ENCODE assay signal across 30 cellular contexts in the genomic region with DNA sequence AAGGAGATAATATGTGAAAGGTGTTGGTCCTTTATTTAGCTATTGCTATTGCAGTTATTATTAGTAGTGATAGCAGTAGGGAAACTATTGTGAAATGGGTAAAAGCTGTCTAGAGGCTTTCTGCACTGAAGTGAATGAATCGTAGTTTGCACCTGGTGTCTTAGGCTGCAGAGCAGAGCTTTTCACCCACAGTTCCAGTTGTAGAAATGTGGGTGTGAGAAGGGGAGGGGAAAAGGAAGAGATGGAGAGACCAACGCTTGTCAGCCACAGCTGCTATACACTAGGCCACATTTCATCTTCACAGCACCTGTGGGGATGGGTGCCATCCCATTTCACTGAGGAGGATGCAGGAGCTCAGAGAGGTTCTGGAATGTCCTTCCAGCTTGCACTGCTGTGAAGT. TPM values are rescaled to one million over a fixed set of nuclear protein-coding genes. Genes with fewer than 3 reads are reported as not detected.
"Had no signal": no experiment of that assay in that cellular context is flagged by ENCODE, and none has a peak within 500 bp of the region (broad histone marks: within the 10 kb centered on the region; RNA-seq: fewer than 3 reads in every experiment).

No MANE protein-coding gene starts in this region.

- H3K4me2 ChIP-seq: smooth muscle cell had no signal

- ATAC-seq: activated T-cell treated with anti-CD3 and anti-CD28 coated beads, Interleukin-2, amount 50 U/mL, for 72 hours; upper lobe of right lung had no signal

- DNase-seq: activated CD4-positive, alpha-beta T cell treated with anti-CD3 and anti-CD28 coated beads for 4 hours; activated CD4-positive, alpha-beta T cell treated with anti-CD3 and anti-CD28 coated beads, Interleukin-2, amount 50 U/mL, for 4 hours; activated naive CD4-positive, alpha-beta T cell; activated T-cell treated with anti-CD3 and anti-CD28 coated beads for 4 hours; activated T-cell treated with anti-CD3 and anti-CD28 coated beads, Interleukin-2, amount 50 U/mL, for 72 hours; effector CD8-positive, alpha-beta T cell; erythroblast; glutamatergic neuron; left cardiac atrium; left ventricle myocardium superior; naive B cell; ovary; retina; sigmoid colon; stimulated activated CD4-positive, alpha-beta T cell treated with anti-CD3 and anti-CD28 coated beads, Interleukin-15, amount 100 ng/mL, for 24 hours; stimulated activated CD4-positive, alpha-beta T cell treated with anti-CD3 and anti-CD28 coated beads, Interleukin-2, amount 100 ng/mL, for 24 hours; stimulated activated naive CD4-positive, alpha-beta T cell; tibial artery; upper lobe of right lung had no signal

- H3K27ac ChIP-seq: ovary, prostate gland, sigmoid colon, suprapubic skin, tibial artery, upper lobe of right lung, VCaP had no signal

- H3K27me3 ChIP-seq: gastrocnemius medialis, ovary, sigmoid colon, suprapubic skin, tibial artery, upper lobe of right lung had no signal

- H3K4me1 ChIP-seq: gastrocnemius medialis, prostate gland, sigmoid colon, suprapubic skin, tibial artery, upper lobe of right lung had no signal

- FAIRE-seq: bronchial epithelial cell, colon, keratinocyte had no signal

- H3K9me3 ChIP-seq: gastrocnemius medialis, ovary, prostate gland, sigmoid colon, suprapubic skin, tibial artery, upper lobe of right lung had no signal

- H3K36me3 ChIP-seq: gastrocnemius medialis, ovary, prostate gland, sigmoid colon, suprapubic skin, tibial artery, upper lobe of right lung had no signal

- H3K4me3 ChIP-seq: gastrocnemius medialis, ovary, prostate gland, sigmoid colon, smooth muscle cell, suprapubic skin, tibial artery, upper lobe of right lung had no signal

RNA-seq across cellular contexts. Expression of a gene that starts 50.0 kb away (rescaled TPM):
- total RNA-seq: activated T-cell treated with anti-CD3 and anti-CD28 coated beads, Interleukin-2, amount 50 U/mL, for 72 hours; bronchial epithelial cell; dermis microvascular lymphatic vessel endothelial cell; gastrocnemius medialis; left cardiac atrium; left ventricle myocardium superior; lung microvascular endothelial cell; sigmoid colon; smooth muscle cell; upper lobe of right lung had no signal
- polyA plus RNA-seq: neural cell, ovary, smooth muscle cell had no signal
